Comparison of ENCODE assay signal across 1 cellular context in genomic region chr22:38191746-38192474, GRCh38.
TF ChIP-seq lines count a peak whose summit lies in the region.

No MANE protein-coding gene starts in this region.

TF ChIP-seq in endothelial cell of umbilical vein, 7 proteins besides CTCF, POLR2A, EP300 and RAD21:
- TF ChIP-seq MYC (IDR thresholded peaks at IDR 0.05; ENCODE audit: low read depth, low read length) (no peak), JUN (IDR thresholded peaks at IDR 0.05; ENCODE audit: borderline replicate concordance, insufficient read depth, insufficient read length, low read depth) (no peak), POLR2AphosphoS5 (IDR thresholded peaks at IDR 0.05; ENCODE audit: insufficient read depth, low read depth, low read length) (no peak), GATA2 (IDR thresholded peaks at IDR 0.05; ENCODE audit: insufficient read depth, insufficient read length, low read depth, low read length) (no peak), MAX (IDR thresholded peaks at IDR 0.05; ENCODE audit: insufficient read depth, insufficient read length) (no peak), FOS (IDR thresholded peaks at IDR 0.05; ENCODE audit: borderline replicate concordance, insufficient read depth, low read length) (no peak), EZH2 (IDR thresholded peaks at IDR 0.05; ENCODE audit: borderline replicate concordance, low read depth, low read length, severe bottlenecking) (no peak)
